10 cellular contexts compared by ENCODE assay signal in genomic region chr9:89542461-89543021, GRCh38. TPM values are rescaled to one million over a fixed set of nuclear protein-coding genes. Genes with fewer than 3 reads are reported as not detected.
A peak's percentile ranks its signal among the peaks of the same experiment; 100 is the strongest.
DNase-seq lines count a peak whose midpoint lies in the region; ATAC-seq and TF ChIP-seq lines count a peak whose summit lies in the region.
"Had no signal": no experiment of that assay in that cellular context is flagged by ENCODE, and none has a peak within 500 bp of the region (broad histone marks: within the 10 kb centered on the region; RNA-seq: fewer than 3 reads in every experiment).

No MANE protein-coding gene starts in this region.

- no peak for ATAC-seq in CD8-positive, alpha-beta T cell
- ATAC-seq in GM21390 (IDR thresholded peaks at IDR 0.05; ENCODE audit: unreplicated experiment) (peak; percentile 78), GM18505 (IDR thresholded peaks at IDR 0.05; ENCODE audit: unreplicated experiment) (no peak), HG02973 (IDR thresholded peaks at IDR 0.05; ENCODE audit: unreplicated experiment) (no peak)

- CTCF ChIA-PET in CD8-positive, alpha-beta T cell (lab: Charles Lee), result interaction anchor here (0.7 to 2.7 kb wide), 9 partner anchors 8 to 119 kb away, joined by 3 to 16 read pairs (median 3); no protein-coding TSS in a partner anchor

- no peak overlapping the region for H3K4me3 ChIP-seq in CD8-positive, alpha-beta T cell (ENCODE audit: low read depth, low read length)
- no peak overlapping the region for H3K4me3 ChIP-seq in NT2/D1 (ENCODE audit: insufficient read length, low read depth)

- peak overlapping the region; percentile 22 for H3K27ac Mint-ChIP-seq in CD8-positive, alpha-beta T cell

- no peaks in the 10 kb centered on the region for H3K36me3 ChIP-seq in CD8-positive, alpha-beta T cell (ENCODE audit: insufficient read depth, low read length)
- H3K36me3 ChIP-seq in NT2/D1 (ENCODE audit: insufficient read depth, insufficient read length, low read length), result no peaks in the 10 kb centered on the region

- peaks cover 5% of the 10 kb centered on the region for H3K36me3 Mint-ChIP-seq in CD8-positive, alpha-beta T cell

- H3K9me3 Mint-ChIP-seq in CD8-positive, alpha-beta T cell, result peaks cover 5% of the 10 kb centered on the region

- POLR2A ChIA-PET in CD8-positive, alpha-beta T cell (lab: Charles Lee), result interaction anchor here (1.0 kb wide), 1 partner anchor 47 kb away, joined by 4 read pairs; no protein-coding TSS in a partner anchor

- H3K4me1 Mint-ChIP-seq in CD8-positive, alpha-beta T cell (ENCODE audit: low read depth), result peaks cover 68% of the 10 kb centered on the region

- H3K4me1 ChIP-seq in CD8-positive, alpha-beta T cell (ENCODE audit: insufficient read depth, low read length), result peaks cover 56% of the 10 kb centered on the region
- no peaks in the 10 kb centered on the region for H3K4me1 ChIP-seq in NT2/D1 (ENCODE audit: insufficient read depth, insufficient read length)

- no peak overlapping the region for H3K27ac ChIP-seq in CD8-positive, alpha-beta T cell (ENCODE audit: low read depth, low read length)
- H3K27ac ChIP-seq in layer of hippocampus (ENCODE audit: low read depth, low read length), result peak overlapping the region; percentile 82

- intact Hi-C loops in CD8-positive, alpha-beta T cell (cut with DNase I, micrococcal nuclease), result no loop called here

- no peaks in the 10 kb centered on the region for H3K27me3 Mint-ChIP-seq in CD8-positive, alpha-beta T cell (ENCODE audit: low read depth)

- H3K9ac ChIP-seq in NT2/D1 (ENCODE audit: insufficient read length, low read depth), result peak overlapping the region; percentile 7

- no peak for TF ChIP-seq POLR2A in GM18505 (IDR thresholded peaks at IDR 0.05; ENCODE audit: borderline replicate concordance, extremely low read depth, insufficient read depth, insufficient read length)

- H3K4me3 Mint-ChIP-seq in CD8-positive, alpha-beta T cell, result no peak overlapping the region

- no peak for TF ChIP-seq CTCF in CD8-positive, alpha-beta T cell (IDR thresholded peaks at IDR 0.05)

- H3K27me3 ChIP-seq in CD8-positive, alpha-beta T cell (ENCODE audit: insufficient read depth, low read length), result no peaks in the 10 kb centered on the region
- no peaks in the 10 kb centered on the region for H3K27me3 ChIP-seq in NT2/D1 (ENCODE audit: insufficient read depth, insufficient read length)
- no peaks in the 10 kb centered on the region for H3K27me3 ChIP-seq in layer of hippocampus (ENCODE audit: control insufficient read depth, insufficient read depth, low read length)

- peak in 1 of 7 experiments; percentile 47 for DNase-seq in CD8-positive, alpha-beta T cell
- DNase-seq in NT2/D1 (ENCODE audit: low read depth, low spot score) (no peak), T1000 (lab: John Stamatoyannopoulos, UW) (no peak), GOT3 (lab: John Stamatoyannopoulos, UW) (no peak)
- DNase-seq: Calu3; stimulated activated CD4-positive, alpha-beta T cell treated with anti-CD3 and anti-CD28 coated beads, Interleukin-2, amount 100 ng/mL, for 24 hours had no signal

- H3K9me3 ChIP-seq in CD8-positive, alpha-beta T cell (ENCODE audit: low read length), result no peaks in the 10 kb centered on the region
- H3K9me3 ChIP-seq in NT2/D1 (ENCODE audit: insufficient read depth, low read length), result peaks cover 12% of the 10 kb centered on the region; the same call in 1 of the 2 replicates

RNA-seq across cellular contexts. Expression of gene SEMA4D, which starts 44.6 kb away (rescaled TPM):
- total RNA-seq in CD8-positive, alpha-beta T cell, result 100 to 1,000 TPM; 286 to 305 TPM
